14 cellular contexts compared by ENCODE assay signal in the genomic region with DNA sequence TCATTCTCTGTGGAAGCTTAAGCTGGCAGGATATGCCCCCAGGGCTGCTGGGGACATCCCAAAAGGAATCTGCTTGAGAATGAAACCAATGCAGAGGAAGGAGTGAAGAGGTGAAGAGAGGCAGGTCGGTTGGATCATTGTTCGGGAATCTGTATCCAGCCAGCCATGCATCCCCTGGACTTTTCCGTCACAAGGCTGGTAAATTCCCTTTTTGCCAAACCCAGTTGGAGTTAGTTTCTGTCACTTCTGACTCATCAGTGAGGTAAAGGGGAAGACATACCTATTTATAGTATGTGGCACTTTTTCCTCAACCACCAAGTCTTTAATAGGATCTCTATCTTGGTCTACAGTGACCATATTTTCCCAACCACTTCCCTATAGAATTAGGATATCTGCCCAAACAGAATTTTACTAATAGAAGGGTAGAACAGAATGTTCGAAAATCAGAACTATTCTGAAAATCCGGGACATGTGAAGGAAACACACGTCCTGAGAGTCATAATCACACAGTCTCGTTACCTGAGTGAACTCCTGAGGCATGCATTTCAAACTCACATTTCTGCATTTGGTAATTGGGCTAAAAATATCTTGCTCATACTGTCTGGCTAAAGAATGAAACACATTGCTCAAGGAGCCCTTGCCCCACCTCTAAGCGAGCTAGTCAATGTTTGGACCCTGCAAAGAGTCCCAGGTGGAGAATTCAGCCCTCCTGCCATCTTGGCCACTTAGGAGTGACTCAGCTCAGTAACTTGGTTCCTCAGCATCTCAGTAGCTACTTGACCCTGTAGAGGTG.
DNase-seq lines count a peak whose midpoint lies in the region; ATAC-seq and TF ChIP-seq lines count a peak whose summit lies in the region.
"Had no signal": no experiment of that assay in that cellular context is flagged by ENCODE, and none has a peak within 500 bp of the region (broad histone marks: within the 10 kb centered on the region; RNA-seq: fewer than 3 reads in every experiment).

No MANE protein-coding gene starts in this region.

- H3K27me3 ChIP-seq in H9 (ENCODE audit: insufficient read depth, low read length) (no peaks in the 10 kb centered on the region), psoas muscle (ENCODE audit: insufficient read depth in 3 of 3, low read length in 2 of 3) (no peaks in the 10 kb centered on the region)

- H4K91ac ChIP-seq in H9 (ENCODE audit: insufficient read length, low read depth, low read length), result no peak overlapping the region

- no peak overlapping the region; a peak in 1 of 7 replicates for H3K27ac Mint-ChIP-seq in H9
- H3K27ac Mint-ChIP-seq: activated CD8-positive, alpha-beta T cell treated with anti-CD3 and anti-CD28 coated beads, Interleukin-2, amount 10 ng/mL, durations not matched to agents 7 days and 5 days; CD8-positive, alpha-beta memory T cell; nephron had no signal

- peaks cover 4 to 10% of the 10 kb centered on the region in 2 experiments; a peak in 1 of 4 replicates for H3K4me1 Mint-ChIP-seq in H9
- H3K4me1 Mint-ChIP-seq: CD8-positive, alpha-beta memory T cell had no signal

- H3K9me3 ChIP-seq in H9 (ENCODE audit: control insufficient read depth, low read depth, low read length) (no peaks in the 10 kb centered on the region), psoas muscle (no peaks in the 10 kb centered on the region)

- no peaks in the 10 kb centered on the region for H4K20me1 ChIP-seq in H9 (ENCODE audit: control insufficient read depth, insufficient read depth, insufficient read length)

- H3K23ac ChIP-seq in H9 (ENCODE audit: insufficient read length, low read depth, low read length), result no peak overlapping the region

- H3K4ac ChIP-seq in H9 (ENCODE audit: low read depth, low read length), result no peak overlapping the region

- H3K56ac ChIP-seq in H9 (ENCODE audit: insufficient read length, low read depth, low read length), result no peak overlapping the region

- no peaks in the 10 kb centered on the region for H3K23me2 ChIP-seq in H9 (ENCODE audit: insufficient read length, low read depth, low read length, poor library complexity, severe bottlenecking)

- H3K4me1 ChIP-seq in H9 (ENCODE audit: insufficient read depth, low read length) (no peaks in the 10 kb centered on the region), psoas muscle (no peaks in the 10 kb centered on the region)

- no peak overlapping the region for H4K8ac ChIP-seq in H9 (replicated peaks; ENCODE audit: insufficient read length, low read depth, low read length)

- H3K27me3 Mint-ChIP-seq in H9 (ENCODE audit: low read depth), result no peaks in the 10 kb centered on the region; the same call in 1 of the 2 replicates
- H3K27me3 Mint-ChIP-seq: CD8-positive, alpha-beta memory T cell had no signal

- H2BK5ac ChIP-seq in H9 (ENCODE audit: insufficient read length, low read length), result no peak overlapping the region

- WGBS in H9 (ENCODE audit: extremely low coverage, insufficient read length, low lambda C conversion rate), result no CpG with 5 or more reads among the region's 8 CpGs
- 58 to 69% (median 68%) methylated on average over 8 of the region's 8 CpGs for WGBS in psoas muscle, 3 donors

- H3K9me3 Mint-ChIP-seq in H9, result no peaks in the 10 kb centered on the region
- H3K9me3 Mint-ChIP-seq: nephron had no signal

- DNase-seq in H9 (peak; percentile 35), SW480 (ENCODE audit: low spot score) (peak; percentile 41), fibroblast of mammary gland (ENCODE audit: low read depth) (peak; percentile 60), psoas muscle (no peak), NCI-H2196 treated with DMSO at 0.1 percent for 48 hours (lab: John Stamatoyannopoulos, UW; ENCODE audit: unreplicated experiment) (no peak)
- DNase-seq: activated CD8-positive, alpha-beta T cell treated with anti-CD3 and anti-CD28 coated beads, Interleukin-2, amount 10 ng/mL, durations not matched to agents 7 days and 5 days; activated naive CD4-positive, alpha-beta T cell treated with Interleukin-2 at 50 U/mL for 16 hours; CD8-positive, alpha-beta memory T cell; NCI-H2171 treated with DMSO at 0.1 percent for 48 hours; small intestine; T-helper 9 cell had no signal

- no peaks in the 10 kb centered on the region for H3K79me1 ChIP-seq in H9 (ENCODE audit: insufficient read depth, low read depth, low read length, poor library complexity, severe bottlenecking)

- no peak overlapping the region for H4K5ac ChIP-seq in H9 (ENCODE audit: insufficient read length, low read depth, low read length)

- ATAC-seq in psoas muscle (peak; percentile 66 to 92 (median 81)), HG03520 (IDR thresholded peaks at IDR 0.05; ENCODE audit: unreplicated experiment) (no peak), HG03159 (IDR thresholded peaks at IDR 0.05; ENCODE audit: unreplicated experiment) (no peak)
- ATAC-seq: activated CD8-positive, alpha-beta T cell treated with anti-CD3 and anti-CD28 coated beads, Interleukin-2, amount 10 ng/mL, durations not matched to agents 7 days and 5 days had no signal

- intact Hi-C loops in psoas muscle (cut with DNase I), result no loop called here

- H2BK12ac ChIP-seq in H9 (ENCODE audit: insufficient read length, low read depth, low read length), result no peak overlapping the region

- no peak overlapping the region for H2AFZ ChIP-seq in H9 (ENCODE audit: low read length)

- no peak for TF ChIP-seq CTCF in H9 (conservative IDR thresholded peaks at IDR 0.05)
- no peak for TF ChIP-seq CTCF in fibroblast of mammary gland (conservative IDR thresholded peaks at IDR 0.05; ENCODE audit: control insufficient read depth, insufficient read depth, low read depth, low read length)
- TF ChIP-seq CTCF in psoas muscle (IDR thresholded peaks at IDR 0.05), result no peak

- H3K18ac ChIP-seq in H9 (ENCODE audit: insufficient read length, low read depth, low read length), result no peak overlapping the region

- H2BK120ac ChIP-seq in H9 (ENCODE audit: low read depth, low read length, poor library complexity, severe bottlenecking), result no peak overlapping the region

- no peaks in the 10 kb centered on the region for H3K79me2 ChIP-seq in H9 (ENCODE audit: insufficient read depth, low read length)

- no peak overlapping the region for H2BK15ac ChIP-seq in H9 (ENCODE audit: low read depth, low read length)

- H3T11ph ChIP-seq in H9 (ENCODE audit: low read length), result no peak overlapping the region

- H3K4me2 ChIP-seq in H9 (ENCODE audit: insufficient read depth, insufficient read length, low read length), result no peak overlapping the region

- H3K36me3 Mint-ChIP-seq in H9 (ENCODE audit: insufficient read depth in 1 of 3, low read depth in 3 of 3), result no peaks in the 10 kb centered on the region
- H3K36me3 Mint-ChIP-seq: CD8-positive, alpha-beta memory T cell had no signal

- no peak overlapping the region for H3K9ac ChIP-seq in H9 (ENCODE audit: extremely low read depth, insufficient read length, low read length)

- no peaks in the 10 kb centered on the region for H3K36me3 ChIP-seq in psoas muscle (ENCODE audit: insufficient read depth in 1 of 2, low read depth in 1 of 2)

- H3K4me3 Mint-ChIP-seq in H9, result no peak overlapping the region
- H3K4me3 Mint-ChIP-seq: activated CD8-positive, alpha-beta T cell treated with anti-CD3 and anti-CD28 coated beads, Interleukin-2, amount 10 ng/mL, durations not matched to agents 7 days and 5 days; CD8-positive, alpha-beta memory T cell; nephron had no signal

- H2AK5ac ChIP-seq in H9 (ENCODE audit: insufficient read length, low read length), result no peak overlapping the region

- no peak overlapping the region for H3K27ac ChIP-seq in H9 (ENCODE audit: insufficient read length, low read depth, low read length)
- no peak overlapping the region for H3K27ac ChIP-seq in psoas muscle

- H2BK20ac ChIP-seq in H9 (ENCODE audit: low read depth, low read length, poor library complexity, severe bottlenecking), result no peak overlapping the region

- H3K14ac ChIP-seq in H9 (ENCODE audit: insufficient read depth, low read length), result no peak overlapping the region

- H3K4me3 ChIP-seq in fibroblast of mammary gland (ENCODE audit: control insufficient read depth, low read depth, low read length) (no peak overlapping the region), psoas muscle (no peak overlapping the region)

Comparison
In these comparisons a context has a peak if more than half of its experiments do, and no peak if none do; other contexts are left out.
1. DNase-seq: peak in H9 (single experiment), SW480 (single experiment) and fibroblast of mammary gland (single experiment); none in psoas muscle (0 of 2) and NCI-H2196 treated with DMSO at 0.1 percent for 48 hours (single experiment).
2. ATAC-seq: peak in psoas muscle (4 of 4); none in HG03520 (single experiment) and HG03159 (single experiment).